ENCODE assay signal across 2 cellular contexts in the genomic region with DNA sequence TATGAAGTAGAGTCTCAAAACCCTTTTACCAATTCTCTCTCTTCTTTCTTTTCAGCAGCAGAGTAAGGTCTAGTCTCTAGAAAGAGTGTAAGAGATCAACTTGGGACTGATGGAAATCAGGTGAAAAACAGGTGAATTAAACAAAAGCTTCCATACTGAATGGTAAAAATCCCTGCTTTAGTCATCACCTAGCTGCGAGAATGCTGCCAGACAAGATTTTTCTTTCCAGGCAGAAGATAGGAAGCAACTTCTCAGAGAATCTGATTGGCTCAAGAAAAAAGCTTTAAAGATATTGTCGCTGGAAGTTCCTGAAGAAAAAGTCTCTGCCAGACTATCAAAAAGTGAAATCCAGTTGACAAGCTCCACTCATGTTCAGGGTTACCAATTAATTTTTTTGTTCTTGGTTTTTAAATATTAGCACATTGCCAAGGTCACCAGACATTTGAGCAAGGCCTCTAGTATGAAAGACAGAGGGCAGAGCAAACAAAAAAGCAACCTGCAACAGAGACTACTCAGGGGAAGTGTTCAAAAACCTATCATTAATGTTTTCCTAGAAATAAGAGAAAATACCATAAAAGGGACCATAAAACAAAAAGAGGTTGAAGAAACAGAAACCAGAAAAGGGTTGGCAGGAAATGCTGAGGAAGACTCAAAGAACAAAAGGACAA.
A peak's percentile ranks its signal among the peaks of the same experiment; 100 is the strongest.
TF ChIP-seq lines count a peak whose summit lies in the region.

No MANE protein-coding gene starts in this region.

TF ChIP-seq in GM23338, 12 proteins besides CTCF, POLR2A, EP300 and RAD21 (continues in another document):
- TF ChIP-seq NANOG (IDR thresholded peaks at IDR 0.05; ENCODE audit: borderline replicate concordance) (no peak), STAT1 (IDR thresholded peaks at IDR 0.05; ENCODE audit: unreplicated experiment) (no peak), ZNF331 (CRISPR knock-in tag; IDR thresholded peaks at IDR 0.05; ENCODE audit: low read depth) (no peak), JUNB (IDR thresholded peaks at IDR 0.05; ENCODE audit: unreplicated experiment) (no peak), POLR2AphosphoS5 (IDR thresholded peaks at IDR 0.05; ENCODE audit: low read depth) (no peak), EZH2phosphoT487 (IDR thresholded peaks at IDR 0.05; ENCODE audit: unreplicated experiment) (no peak), EZH2 (IDR thresholded peaks at IDR 0.05; ENCODE audit: low read depth, unreplicated experiment) (no peak), CREB1 (CRISPR knock-in tag; IDR thresholded peaks at IDR 0.05; ENCODE audit: low read depth) (no peak), ZNF114 (CRISPR knock-in tag; IDR thresholded peaks at IDR 0.05) (no peak)
- TF ChIP-seq, protein P1, sequence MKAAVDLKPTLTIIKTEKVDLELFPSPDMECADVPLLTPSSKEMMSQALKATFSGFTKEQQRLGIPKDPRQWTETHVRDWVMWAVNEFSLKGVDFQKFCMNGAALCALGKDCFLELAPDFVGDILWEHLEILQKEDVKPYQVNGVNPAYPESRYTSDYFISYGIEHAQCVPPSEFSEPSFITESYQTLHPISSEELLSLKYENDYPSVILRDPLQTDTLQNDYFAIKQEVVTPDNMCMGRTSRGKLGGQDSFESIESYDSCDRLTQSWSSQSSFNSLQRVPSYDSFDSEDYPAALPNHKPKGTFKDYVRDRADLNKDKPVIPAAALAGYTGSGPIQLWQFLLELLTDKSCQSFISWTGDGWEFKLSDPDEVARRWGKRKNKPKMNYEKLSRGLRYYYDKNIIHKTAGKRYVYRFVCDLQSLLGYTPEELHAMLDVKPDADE (IDR thresholded peaks at IDR 0.05): no peak
- TF ChIP-seq, protein P2, sequence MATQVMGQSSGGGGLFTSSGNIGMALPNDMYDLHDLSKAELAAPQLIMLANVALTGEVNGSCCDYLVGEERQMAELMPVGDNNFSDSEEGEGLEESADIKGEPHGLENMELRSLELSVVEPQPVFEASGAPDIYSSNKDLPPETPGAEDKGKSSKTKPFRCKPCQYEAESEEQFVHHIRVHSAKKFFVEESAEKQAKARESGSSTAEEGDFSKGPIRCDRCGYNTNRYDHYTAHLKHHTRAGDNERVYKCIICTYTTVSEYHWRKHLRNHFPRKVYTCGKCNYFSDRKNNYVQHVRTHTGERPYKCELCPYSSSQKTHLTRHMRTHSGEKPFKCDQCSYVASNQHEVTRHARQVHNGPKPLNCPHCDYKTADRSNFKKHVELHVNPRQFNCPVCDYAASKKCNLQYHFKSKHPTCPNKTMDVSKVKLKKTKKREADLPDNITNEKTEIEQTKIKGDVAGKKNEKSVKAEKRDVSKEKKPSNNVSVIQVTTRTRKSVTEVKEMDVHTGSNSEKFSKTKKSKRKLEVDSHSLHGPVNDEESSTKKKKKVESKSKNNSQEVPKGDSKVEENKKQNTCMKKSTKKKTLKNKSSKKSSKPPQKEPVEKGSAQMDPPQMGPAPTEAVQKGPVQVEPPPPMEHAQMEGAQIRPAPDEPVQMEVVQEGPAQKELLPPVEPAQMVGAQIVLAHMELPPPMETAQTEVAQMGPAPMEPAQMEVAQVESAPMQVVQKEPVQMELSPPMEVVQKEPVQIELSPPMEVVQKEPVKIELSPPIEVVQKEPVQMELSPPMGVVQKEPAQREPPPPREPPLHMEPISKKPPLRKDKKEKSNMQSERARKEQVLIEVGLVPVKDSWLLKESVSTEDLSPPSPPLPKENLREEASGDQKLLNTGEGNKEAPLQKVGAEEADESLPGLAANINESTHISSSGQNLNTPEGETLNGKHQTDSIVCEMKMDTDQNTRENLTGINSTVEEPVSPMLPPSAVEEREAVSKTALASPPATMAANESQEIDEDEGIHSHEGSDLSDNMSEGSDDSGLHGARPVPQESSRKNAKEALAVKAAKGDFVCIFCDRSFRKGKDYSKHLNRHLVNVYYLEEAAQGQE (IDR thresholded peaks at IDR 0.05; ENCODE audit: unreplicated experiment): no peak

TF ChIP-seq in HepG2, 621 proteins besides CTCF, POLR2A, EP300 and RAD21:
- TF ChIP-seq BCL6 (CRISPR knock-in tag; IDR thresholded peaks at IDR 0.05) (peak; percentile 34; the same call in 1 of the 2 replicates), HNF1B (CRISPR knock-in tag; IDR thresholded peaks at IDR 0.05) (no peak)
